Comparison of ENCODE assay signal across 8 cellular contexts in genomic region chr17:44121997-44122824, GRCh38. TPM values are rescaled to one million over a fixed set of nuclear protein-coding genes. Genes with fewer than 3 reads are reported as not detected.
DNase-seq lines count a peak whose midpoint lies in the region; ATAC-seq and TF ChIP-seq lines count a peak whose summit lies in the region.

No MANE protein-coding gene starts in this region.

- CTCF ChIA-PET in naive thymus-derived CD4-positive, alpha-beta T cell (lab: Charles Lee) = interaction anchor here (0.6 to 2.2 kb wide), 6 partner anchors 13 to 223 kb away, joined by 3 to 8 read pairs (median 4); partner anchors contain the start of genes GRN and HROB

- no peaks in the 10 kb centered on the region for H3K9me3 Mint-ChIP-seq in chondrocyte (ENCODE audit: low read depth)
- no peaks in the 10 kb centered on the region for H3K9me3 Mint-ChIP-seq in naive thymus-derived CD4-positive, alpha-beta T cell

- peaks cover 23% of the 10 kb centered on the region for H3K4me1 Mint-ChIP-seq in chondrocyte (ENCODE audit: low read depth)
- peaks cover 26 to 60% (median 54%) of the 10 kb centered on the region in 7 donors for H3K4me1 Mint-ChIP-seq in naive thymus-derived CD4-positive, alpha-beta T cell

- no peak for ATAC-seq in naive thymus-derived CD4-positive, alpha-beta T cell
- ATAC-seq in HG02759 (IDR thresholded peaks at IDR 0.05; ENCODE audit: unreplicated experiment) = no peak

- H3K27ac ChIP-seq in naive thymus-derived CD4-positive, alpha-beta T cell (ENCODE audit: low read depth, low read length) = peak overlapping the region; percentile 90

- no peaks in the 10 kb centered on the region for H3K27me3 Mint-ChIP-seq in chondrocyte (ENCODE audit: low read depth)
- peaks cover 0 to 9% (median 0%) of the 10 kb centered on the region in 5 donors for H3K27me3 Mint-ChIP-seq in naive thymus-derived CD4-positive, alpha-beta T cell

- POLR2A ChIA-PET in naive thymus-derived CD4-positive, alpha-beta T cell (lab: Charles Lee) = interaction anchor here (0.9 to 3.0 kb wide), 6 partner anchors 11 to 98 kb away, joined by 3 to 18 read pairs (median 7); partner anchors contain the start of genes G6PC3, TMUB2 and UBTF

- H3K27ac Mint-ChIP-seq in chondrocyte (ENCODE audit: unreplicated experiment) = no peak overlapping the region
- H3K27ac Mint-ChIP-seq in naive thymus-derived CD4-positive, alpha-beta T cell = peak overlapping the region; percentile 84 to 99 (median 93)

- H3K27me3 ChIP-seq in naive thymus-derived CD4-positive, alpha-beta T cell (ENCODE audit: control insufficient read depth in 2 of 2, insufficient read depth in 2 of 2, low read length in 2 of 2) = no peaks in the 10 kb centered on the region

- H3K9me3 ChIP-seq in naive thymus-derived CD4-positive, alpha-beta T cell (ENCODE audit: control insufficient read depth in 2 of 3, low read length in 3 of 3) = no peaks in the 10 kb centered on the region

- DNase-seq in AG10803 (ENCODE audit: low read depth) (no peak), LNCaP clone FGC (ENCODE audit: low read depth) (no peak), chondrocyte (ENCODE audit: low spot score) (no peak), head of caudate nucleus (no peak), NCI-H2171 treated with DMSO at 0.1 percent for 48 hours (lab: John Stamatoyannopoulos, UW) (no peak), activated gamma-delta T cell treated with Interleukin-2 at 50 U/mL for 16 hours (no peak)
- DNase-seq in naive thymus-derived CD4-positive, alpha-beta T cell = no peak

- H3K4me3 Mint-ChIP-seq in chondrocyte (ENCODE audit: unreplicated experiment) = peak overlapping the region; percentile 88
- peak overlapping the region; percentile 84 to 99 (median 92) for H3K4me3 Mint-ChIP-seq in naive thymus-derived CD4-positive, alpha-beta T cell

- peaks cover 0 to 12% (median 0%) of the 10 kb centered on the region in 3 experiments for H3K36me3 ChIP-seq in naive thymus-derived CD4-positive, alpha-beta T cell (ENCODE audit: control insufficient read depth in 2 of 3, insufficient read depth in 3 of 3, low read length in 3 of 3)

- H3K4me1 ChIP-seq in naive thymus-derived CD4-positive, alpha-beta T cell (ENCODE audit: control insufficient read depth in 2 of 2, insufficient read depth in 2 of 2, low read length in 2 of 2) = peaks cover 14 to 21% of the 10 kb centered on the region in 2 donors

- no peaks in the 10 kb centered on the region for H3K36me3 Mint-ChIP-seq in chondrocyte (ENCODE audit: low read depth)
- H3K36me3 Mint-ChIP-seq in naive thymus-derived CD4-positive, alpha-beta T cell = peaks cover 0 to 2% (median 0%) of the 10 kb centered on the region in 5 donors

- intact Hi-C loops in naive thymus-derived CD4-positive, alpha-beta T cell (cut with micrococcal nuclease) = loop anchor here (2.0 to 5.0 kb wide), 8 partner anchors 107 to 1515 kb away; partner anchors contain the start of genes GRN (in 1 of the 2), MPP2 (in 1 of the 2), NMT1 (in 1 of the 2) and PPY (in 1 of the 2)
- intact Hi-C loops in head of caudate nucleus (cut with DNase I) = no loop called here

- H3K4me3 ChIP-seq in AG10803 (ENCODE audit: low read length) (peak overlapping the region; percentile 89), LNCaP clone FGC (ENCODE audit: low read depth, low read length) (peak overlapping the region; percentile 70)
- peak overlapping the region; percentile 80 for H3K4me3 ChIP-seq in naive thymus-derived CD4-positive, alpha-beta T cell (ENCODE audit: low read length)

- no peak for TF ChIP-seq CTCF in AG10803 (conservative IDR thresholded peaks at IDR 0.05; ENCODE audit: low read length)
- no peak for TF ChIP-seq CTCF in LNCaP clone FGC (IDR thresholded peaks at IDR 0.05; ENCODE audit: control insufficient read depth, extremely low read depth, insufficient read depth)
- no peak for TF ChIP-seq CTCF in chondrocyte (IDR thresholded peaks at IDR 0.05)

RNA-seq across cellular contexts. Expression of gene HDAC5, which starts 1.2 kb away (rescaled TPM):
- total RNA-seq in chondrocyte = 46.3 to 51.2 TPM (median 47.0 TPM) in 3 replicates
- total RNA-seq in naive thymus-derived CD4-positive, alpha-beta T cell = 100 to 1,000 TPM in 1 of 5 experiments, 10 to 100 TPM in 4; 15.2 to 106 (median 70.9) TPM
- 10 to 100 TPM; 18.3 to 41.9 TPM for polyA plus RNA-seq in naive thymus-derived CD4-positive, alpha-beta T cell

RNA-seq across cellular contexts. Expression of gene HROB, which starts 19.5 kb away (rescaled TPM):
- total RNA-seq in chondrocyte = 1.3 to 2.8 TPM (median 2.0 TPM) in 3 replicates
- total RNA-seq in naive thymus-derived CD4-positive, alpha-beta T cell = 10 to 100 TPM in 1 of 5 experiments, 1 to 10 TPM in 2, under 1 TPM in 2; 0.76 to 12.3 (median 2.1) TPM
- polyA plus RNA-seq in naive thymus-derived CD4-positive, alpha-beta T cell = under 1 TPM; 0.26 to 0.48 TPM

RNA-seq across cellular contexts. Expression of gene ASB16, which starts 48.3 kb away (rescaled TPM):
- total RNA-seq in chondrocyte = not detected in 3 replicates
- under 1 TPM in 1 of 5 experiments, not detected in 4; 0.34 TPM for total RNA-seq in naive thymus-derived CD4-positive, alpha-beta T cell
- polyA plus RNA-seq in naive thymus-derived CD4-positive, alpha-beta T cell = under 1 TPM in 1 of 2 donors, not detected in 1; 0.08 TPM

RNA-seq across cellular contexts. Expression of gene G6PC3, which starts 51.7 kb away (rescaled TPM):
- total RNA-seq in chondrocyte = 52.3 to 70.5 TPM (median 59.2 TPM) in 3 replicates
- 10 to 100 TPM in 4 of 5 experiments, 1 to 10 TPM in 1; 9.4 to 25.8 (median 13.9) TPM for total RNA-seq in naive thymus-derived CD4-positive, alpha-beta T cell
- polyA plus RNA-seq in naive thymus-derived CD4-positive, alpha-beta T cell = 10 to 100 TPM; 18.3 to 18.5 TPM

RNA-seq across cellular contexts. Expression of gene LSM12, which starts 55.7 kb away (rescaled TPM):
- total RNA-seq in chondrocyte = 48.3 to 51.0 TPM (median 49.7 TPM) in 3 replicates
- 10 to 100 TPM; 29.3 to 67.9 (median 33.2) TPM for total RNA-seq in naive thymus-derived CD4-positive, alpha-beta T cell
- 10 to 100 TPM; 69.5 to 72.5 TPM for polyA plus RNA-seq in naive thymus-derived CD4-positive, alpha-beta T cell
